2 cellular contexts compared by ENCODE assay signal in the genomic region with DNA sequence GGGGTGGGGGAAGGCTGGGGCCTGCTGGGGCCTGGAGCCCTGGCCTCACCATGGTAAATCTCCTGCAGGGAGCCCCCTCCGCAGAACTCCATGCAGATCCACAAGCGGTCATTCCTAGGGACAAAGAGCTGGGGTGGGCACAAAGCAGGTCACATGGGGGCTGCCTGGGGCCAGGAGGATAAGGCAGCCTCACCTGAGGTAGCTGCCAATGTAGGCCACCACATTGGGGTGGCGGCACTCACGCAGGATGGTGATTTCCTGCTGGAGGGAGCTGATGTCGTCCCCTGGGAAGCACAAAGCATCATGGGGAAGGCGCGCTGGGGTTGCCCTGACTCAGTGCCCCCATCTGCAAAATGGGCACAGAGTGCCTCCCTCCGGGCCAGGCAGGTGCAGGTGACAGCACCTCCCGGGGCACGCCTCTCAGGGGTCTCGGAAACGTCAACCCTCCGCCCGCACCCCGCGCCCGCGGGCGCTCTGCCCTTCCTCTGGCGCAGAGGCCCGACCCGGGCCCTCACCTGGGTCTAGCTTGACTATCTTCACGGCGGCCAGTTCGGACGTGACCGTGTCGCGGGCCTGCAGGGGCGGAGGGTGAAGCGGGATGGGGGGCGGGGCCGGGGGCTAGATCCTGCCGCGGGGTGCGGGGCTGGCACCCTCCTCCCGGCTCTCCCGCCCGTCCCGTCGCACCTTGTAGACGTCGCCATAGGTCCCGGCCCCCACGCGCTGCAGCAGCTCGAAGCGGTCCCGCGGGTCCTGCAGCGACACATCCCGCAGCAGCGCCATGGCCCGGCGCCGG.
TF ChIP-seq lines count a peak whose summit lies in the region.

No MANE protein-coding gene starts in this region.

TF ChIP-seq in WTC11, 78 proteins besides CTCF, POLR2A, EP300 and RAD21:
- TF ChIP-seq SP1 (CRISPR knock-in tag; conservative IDR thresholded peaks at IDR 0.05) (peak; percentile 53; the same call in 1 of the 2 replicates), ZBTB43 (CRISPR knock-in tag; IDR thresholded peaks at IDR 0.05) (no peak), TP53 (CRISPR knock-in tag; IDR thresholded peaks at IDR 0.05) (0 out of 2 replicates have a peak, but pooled peaks have one; percentile 30), GTF2I (CRISPR knock-in tag; conservative IDR thresholded peaks at IDR 0.05) (peak; percentile 94), USF2 (CRISPR knock-in tag; IDR thresholded peaks at IDR 0.05) (peak; percentile 9; the same call in 1 of the 2 replicates), RELA (CRISPR knock-in tag; IDR thresholded peaks at IDR 0.05; ENCODE audit: borderline replicate concordance) (no peak), ZMAT4 (CRISPR knock-in tag; IDR thresholded peaks at IDR 0.05) (no peak), ZNF121 (CRISPR knock-in tag; IDR thresholded peaks at IDR 0.05) (0 out of 2 replicates have a peak, but pooled peaks have one; percentile 18)
- TF ChIP-seq, protein P1, sequence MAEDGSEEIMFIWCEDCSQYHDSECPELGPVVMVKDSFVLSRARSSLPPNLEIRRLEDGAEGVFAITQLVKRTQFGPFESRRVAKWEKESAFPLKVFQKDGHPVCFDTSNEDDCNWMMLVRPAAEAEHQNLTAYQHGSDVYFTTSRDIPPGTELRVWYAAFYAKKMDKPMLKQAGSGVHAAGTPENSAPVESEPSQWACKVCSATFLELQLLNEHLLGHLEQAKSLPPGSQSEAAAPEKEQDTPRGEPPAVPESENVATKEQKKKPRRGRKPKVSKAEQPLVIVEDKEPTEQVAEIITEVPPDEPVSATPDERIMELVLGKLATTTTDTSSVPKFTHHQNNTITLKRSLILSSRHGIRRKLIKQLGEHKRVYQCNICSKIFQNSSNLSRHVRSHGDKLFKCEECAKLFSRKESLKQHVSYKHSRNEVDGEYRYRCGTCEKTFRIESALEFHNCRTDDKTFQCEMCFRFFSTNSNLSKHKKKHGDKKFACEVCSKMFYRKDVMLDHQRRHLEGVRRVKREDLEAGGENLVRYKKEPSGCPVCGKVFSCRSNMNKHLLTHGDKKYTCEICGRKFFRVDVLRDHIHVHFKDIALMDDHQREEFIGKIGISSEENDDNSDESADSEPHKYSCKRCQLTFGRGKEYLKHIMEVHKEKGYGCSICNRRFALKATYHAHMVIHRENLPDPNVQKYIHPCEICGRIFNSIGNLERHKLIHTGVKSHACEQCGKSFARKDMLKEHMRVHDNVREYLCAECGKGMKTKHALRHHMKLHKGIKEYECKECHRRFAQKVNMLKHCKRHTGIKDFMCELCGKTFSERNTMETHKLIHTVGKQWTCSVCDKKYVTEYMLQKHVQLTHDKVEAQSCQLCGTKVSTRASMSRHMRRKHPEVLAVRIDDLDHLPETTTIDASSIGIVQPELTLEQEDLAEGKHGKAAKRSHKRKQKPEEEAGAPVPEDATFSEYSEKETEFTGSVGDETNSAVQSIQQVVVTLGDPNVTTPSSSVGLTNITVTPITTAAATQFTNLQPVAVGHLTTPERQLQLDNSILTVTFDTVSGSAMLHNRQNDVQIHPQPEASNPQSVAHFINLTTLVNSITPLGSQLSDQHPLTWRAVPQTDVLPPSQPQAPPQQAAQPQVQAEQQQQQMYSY (CRISPR knock-in tag; IDR thresholded peaks at IDR 0.05): no peak

TF ChIP-seq in endothelial cell of umbilical vein, 7 proteins besides CTCF, POLR2A, EP300 and RAD21:
- TF ChIP-seq EZH2 (IDR thresholded peaks at IDR 0.05; ENCODE audit: borderline replicate concordance, low read depth, low read length, severe bottlenecking) (no peak), FOS (IDR thresholded peaks at IDR 0.05; ENCODE audit: borderline replicate concordance, insufficient read depth, low read length) (no peak), MYC (IDR thresholded peaks at IDR 0.05; ENCODE audit: low read depth, low read length) (no peak), POLR2AphosphoS5 (IDR thresholded peaks at IDR 0.05; ENCODE audit: insufficient read depth, low read depth, low read length) (no peak), MAX (IDR thresholded peaks at IDR 0.05; ENCODE audit: insufficient read depth, insufficient read length) (no peak), JUN (IDR thresholded peaks at IDR 0.05; ENCODE audit: borderline replicate concordance, insufficient read depth, insufficient read length, low read depth) (no peak), GATA2 (IDR thresholded peaks at IDR 0.05; ENCODE audit: insufficient read depth, insufficient read length, low read depth, low read length) (no peak)
